ENCODE assay signal across 22 cellular contexts in genomic region chr13:113053376-113053775, GRCh38. TPM values are rescaled to one million over a fixed set of nuclear protein-coding genes. Genes with fewer than 3 reads are reported as not detected.
A peak's percentile ranks its signal among the peaks of the same experiment; 100 is the strongest.
DNase-seq lines count a peak whose midpoint lies in the region; ATAC-seq and TF ChIP-seq lines count a peak whose summit lies in the region.
"Had no signal": no experiment of that assay in that cellular context is flagged by ENCODE, and none has a peak within 500 bp of the region (broad histone marks: within the 10 kb centered on the region; RNA-seq: fewer than 3 reads in every experiment).

No MANE protein-coding gene starts in this region.

- H3K27me3 ChIP-seq in RWPE2 (ENCODE audit: insufficient read depth, poor library complexity, severe bottlenecking) (peaks cover 17% of the 10 kb centered on the region), lower lobe of right lung (ENCODE audit: low read depth) (peaks cover 4% of the 10 kb centered on the region), upper lobe of right lung (no peaks in the 10 kb centered on the region), vagina (no peaks in the 10 kb centered on the region), SK-N-SH (ENCODE audit: insufficient read depth) (no peaks in the 10 kb centered on the region; the same call in 1 of the 2 replicates), trophoblast cell (ENCODE audit: insufficient read depth, low read length) (peaks cover 5% of the 10 kb centered on the region)
- H3K27me3 ChIP-seq: BLaER1 had no signal

- H3K79me1 ChIP-seq in trophoblast cell (ENCODE audit: low read length): no peaks in the 10 kb centered on the region

- H3K4me2 ChIP-seq in SK-N-SH (no peak overlapping the region), trophoblast cell (ENCODE audit: low read length) (no peak overlapping the region)
- H3K4me2 ChIP-seq: BLaER1 had no signal

- H4K8ac ChIP-seq in trophoblast cell (ENCODE audit: low read depth, low read length): no peak overlapping the region

- no peak overlapping the region for H2AK5ac ChIP-seq in trophoblast cell (ENCODE audit: low read length)

- H2AFZ ChIP-seq in SK-N-SH (ENCODE audit: low read depth): no peak overlapping the region
- no peak overlapping the region for H2AFZ ChIP-seq in trophoblast cell (ENCODE audit: insufficient read depth, low read length, poor library complexity)

- no peak overlapping the region for H2BK12ac ChIP-seq in trophoblast cell (ENCODE audit: low read length)

- no peak for TF ChIP-seq EP300 in SK-N-SH (IDR thresholded peaks at IDR 0.05; ENCODE audit: borderline replicate concordance in 1 of 2, low read depth in 1 of 2, low read length in 1 of 2)

- in situ Hi-C loops in G401 (cut with HindIII; ENCODE audit: low sequenced_read_pairs): no loop called here

- H3K23ac ChIP-seq in trophoblast cell (ENCODE audit: low read length): no peak overlapping the region

- no peak overlapping the region for H3K14ac ChIP-seq in trophoblast cell (ENCODE audit: low read length)

- H3K36me3 ChIP-seq in RWPE2 (ENCODE audit: low read depth): no peaks in the 10 kb centered on the region
- H3K36me3 ChIP-seq in lower lobe of right lung: peaks cover 7% of the 10 kb centered on the region
- no peaks in the 10 kb centered on the region for H3K36me3 ChIP-seq in upper lobe of right lung
- H3K36me3 ChIP-seq in vagina: no peaks in the 10 kb centered on the region
- no peaks in the 10 kb centered on the region for H3K36me3 ChIP-seq in SK-N-SH (replicated peaks in 1 of 2; ENCODE audit: control insufficient read depth in 1 of 2, insufficient read depth in 2 of 2, low read length in 1 of 2)
- H3K36me3 ChIP-seq in trophoblast cell (ENCODE audit: control insufficient read depth in 1 of 2, insufficient read depth in 2 of 2, low read length in 2 of 2): no peaks in the 10 kb centered on the region
- H3K36me3 ChIP-seq: BLaER1, MG63 had no signal

- DNase-seq in G401 (ENCODE audit: low spot score) (peak; percentile 50), RWPE2 (ENCODE audit: low spot score) (peak; percentile 35), lower lobe of right lung (peak; percentile 36), upper lobe of right lung (peak; percentile 39), vagina (ENCODE audit: extremely low spot score in 2 of 2) (no peak), SK-N-SH (no peak), trophoblast cell (no peak)
- DNase-seq: CD4-positive, CD25-positive, alpha-beta regulatory T cell; DMS153; DND-41; IMR-90; KG1; MG63; NCI-H1694; NCI-H2081; NCI-H2171 treated with DMSO at 0.1 percent for 48 hours; NCI-H524 treated with DMSO at 0.1 percent for 48 hours; NCI-H774 had no signal

- no peak overlapping the region for H4K12ac ChIP-seq in trophoblast cell (ENCODE audit: low read depth, low read length)

- H3K9ac ChIP-seq in SK-N-SH (no peak overlapping the region), trophoblast cell (ENCODE audit: low read length) (no peak overlapping the region)
- H3K9ac ChIP-seq: BLaER1 had no signal

- H3F3A ChIP-seq in SK-N-SH (replicated peaks; ENCODE audit: insufficient read depth): no peaks in the 10 kb centered on the region

- no peaks in the 10 kb centered on the region for H3K9me3 ChIP-seq in RWPE2 (ENCODE audit: severe bottlenecking)
- H3K9me3 ChIP-seq in lower lobe of right lung: no peaks in the 10 kb centered on the region
- H3K9me3 ChIP-seq in upper lobe of right lung: no peaks in the 10 kb centered on the region
- no peaks in the 10 kb centered on the region for H3K9me3 ChIP-seq in vagina
- no peaks in the 10 kb centered on the region for H3K9me3 ChIP-seq in SK-N-SH
- peaks cover 18% of the 10 kb centered on the region for H3K9me3 ChIP-seq in trophoblast cell (ENCODE audit: insufficient read depth, low read depth, low read length)
- H3K9me3 ChIP-seq: MG63 had no signal

- H2BK120ac ChIP-seq in trophoblast cell (ENCODE audit: insufficient read depth, low read length, poor library complexity): no peak overlapping the region

- no peak for TF ChIP-seq RAD21 in SK-N-SH (IDR thresholded peaks at IDR 0.05; ENCODE audit: low read length)

- no peaks in the 10 kb centered on the region for H3K79me2 ChIP-seq in SK-N-SH (ENCODE audit: insufficient read depth)
- no peaks in the 10 kb centered on the region for H3K79me2 ChIP-seq in trophoblast cell (ENCODE audit: control insufficient read depth, insufficient read depth, low read length, poor library complexity)

- intact Hi-C loops in lower lobe of right lung (cut with DNase I) (no loop called here), upper lobe of right lung (cut with DNase I) (no loop called here), vagina (cut with DNase I) (no loop called here)

- no peak overlapping the region for H3K27ac ChIP-seq in RWPE2 (ENCODE audit: poor library complexity, severe bottlenecking)
- H3K27ac ChIP-seq in lower lobe of right lung: no peak overlapping the region
- H3K27ac ChIP-seq in upper lobe of right lung: no peak overlapping the region
- no peak overlapping the region for H3K27ac ChIP-seq in vagina
- H3K27ac ChIP-seq in SK-N-SH (ENCODE audit: low read depth in 2 of 2, low read length in 1 of 2): no peak overlapping the region
- no peak overlapping the region for H3K27ac ChIP-seq in trophoblast cell (ENCODE audit: low read depth, low read length)
- H3K27ac ChIP-seq: BLaER1 had no signal

- TF ChIP-seq POLR2A in vagina (IDR thresholded peaks at IDR 0.05): no peak

- no peaks in the 10 kb centered on the region for H3K4me1 ChIP-seq in RWPE2 (ENCODE audit: insufficient read depth, poor library complexity, severe bottlenecking)
- H3K4me1 ChIP-seq in lower lobe of right lung: no peaks in the 10 kb centered on the region
- no peaks in the 10 kb centered on the region for H3K4me1 ChIP-seq in upper lobe of right lung
- H3K4me1 ChIP-seq in vagina: peaks cover 20% of the 10 kb centered on the region
- no peaks in the 10 kb centered on the region for H3K4me1 ChIP-seq in SK-N-SH (ENCODE audit: control insufficient read depth in 1 of 2, insufficient read depth in 2 of 2, low read depth in 1 of 2, low read length in 1 of 2)
- H3K4me1 ChIP-seq in trophoblast cell (ENCODE audit: control insufficient read depth in 1 of 2, insufficient read depth in 2 of 2, low read length in 2 of 2): peaks cover 0 to 5% of the 10 kb centered on the region in 2 experiments
- H3K4me1 ChIP-seq: BLaER1 had no signal

- ATAC-seq in RWPE2 (ENCODE audit: low read depth) (no peak), lower lobe of right lung (no peak), upper lobe of right lung (no peak)
- ATAC-seq: HCT116 had no signal

- no peak overlapping the region for H3K18ac ChIP-seq in trophoblast cell (ENCODE audit: low read length)

- no peak overlapping the region for H2BK5ac ChIP-seq in trophoblast cell (ENCODE audit: low read depth, low read length, poor library complexity)

- H3K4me3 ChIP-seq in RWPE2 (ENCODE audit: severe bottlenecking): no peak overlapping the region
- no peak overlapping the region for H3K4me3 ChIP-seq in lower lobe of right lung
- no peak overlapping the region for H3K4me3 ChIP-seq in upper lobe of right lung
- no peak overlapping the region for H3K4me3 ChIP-seq in vagina
- H3K4me3 ChIP-seq in SK-N-SH (ENCODE audit: low read depth in 2 of 2, low read length in 1 of 2): no peak overlapping the region
- H3K4me3 ChIP-seq in trophoblast cell (ENCODE audit: low read depth, low read length): no peak overlapping the region
- H3K4me3 ChIP-seq: BLaER1, MG63 had no signal

- H4K91ac ChIP-seq in trophoblast cell (ENCODE audit: low read depth, low read length): no peak overlapping the region

- CTCF ChIA-PET in SK-N-SH (lab: Yijun Ruan, JAX): interaction anchor here (1.7 kb wide), 1 partner anchor 24 kb away, joined by 4 read pairs; no protein-coding TSS in a partner anchor

- TF ChIP-seq CTCF in RWPE2 (IDR thresholded peaks at IDR 0.05; ENCODE audit: poor library complexity, severe bottlenecking): no peak
- TF ChIP-seq CTCF in lower lobe of right lung (IDR thresholded peaks at IDR 0.05): no peak
- TF ChIP-seq CTCF in upper lobe of right lung (IDR thresholded peaks at IDR 0.05): no peak
- no peak for TF ChIP-seq CTCF in vagina (IDR thresholded peaks at IDR 0.05)
- TF ChIP-seq CTCF in SK-N-SH (IDR thresholded peaks at IDR 0.05): no peak

- no peaks in the 10 kb centered on the region for H3K9me2 ChIP-seq in SK-N-SH

- POLR2A ChIA-PET in SK-N-SH (lab: Yijun Ruan, JAX): no interaction called here

- 51% methylated on average over 10 of the region's 14 CpGs for WGBS in SK-N-SH (ENCODE audit: low lambda C conversion rate)
- no CpG with 5 or more reads among the region's 14 CpGs for WGBS in trophoblast cell (ENCODE audit: extremely low coverage, insufficient coverage, insufficient read length)

- H4K20me1 ChIP-seq in SK-N-SH (ENCODE audit: insufficient read depth): no peaks in the 10 kb centered on the region
- H4K20me1 ChIP-seq: BLaER1 had no signal

- no peak overlapping the region for H3K4ac ChIP-seq in trophoblast cell (ENCODE audit: low read depth, low read length)

TF ChIP-seq in SK-N-SH, 30 proteins besides CTCF, POLR2A, EP300 and RAD21 (continues in another document):
- no peak for TF ChIP-seq GATA2 (CRISPR knock-in tag; IDR thresholded peaks at IDR 0.05)
- TF ChIP-seq FOXM1 (IDR thresholded peaks at IDR 0.05; ENCODE audit: low read depth): no peak
- TF ChIP-seq RXRA (IDR thresholded peaks at IDR 0.05; ENCODE audit: borderline replicate concordance, low read depth): no peak
- no peak for TF ChIP-seq RCOR1 (IDR thresholded peaks at IDR 0.05; ENCODE audit: low read length)
- no peak for TF ChIP-seq MAX (IDR thresholded peaks at IDR 0.05; ENCODE audit: low read depth)
- TF ChIP-seq MXI1 (IDR thresholded peaks at IDR 0.05; ENCODE audit: low read depth, low read length): no peak
- TF ChIP-seq GABPA (IDR thresholded peaks at IDR 0.05; ENCODE audit: low read depth): no peak
- TF ChIP-seq MEF2A (IDR thresholded peaks at IDR 0.05; ENCODE audit: borderline replicate concordance, low read depth): no peak
- TF ChIP-seq FOSL2 (IDR thresholded peaks at IDR 0.05; ENCODE audit: borderline replicate concordance, low read depth): no peak

RNA-seq across cellular contexts. Expression of gene F7, which starts 52.2 kb away (rescaled TPM):
- total RNA-seq in G401 (2014; rRNA removed; shearing (Covaris generic)): not detected in 2 replicates
- total RNA-seq in lower lobe of right lung (not detected), upper lobe of right lung (0.61 TPM), vagina (not detected)
- polyA plus RNA-seq in SK-N-SH (2012; rRNA removed): 0.16 TPM in 1 of 2 replicates, not detected in the other
- polyA plus RNA-seq in SK-N-SH (2012; cell fraction: cytosol; rRNA removed): 0.04 TPM in 1 of 2 replicates, not detected in the other
- polyA plus RNA-seq in SK-N-SH (2012; cell fraction: nucleus; rRNA removed): 0.02 TPM in 1 of 2 replicates, not detected in the other
- polyA plus RNA-seq in trophoblast cell (2013): 0.01 and 0.04 TPM in 2 replicates
- total RNA-seq: CD4-positive, CD25-positive, alpha-beta regulatory T cell; H4; SK-MEL-5 had no signal
- polyA plus RNA-seq: CD4-positive, CD25-positive, alpha-beta regulatory T cell had no signal

Comparison
In these comparisons a context has a peak if more than half of its experiments do, and no peak if none do; other contexts are left out.
1. DNase-seq: peak in G401 (single experiment), RWPE2 (single experiment), lower lobe of right lung (single experiment) and upper lobe of right lung (single experiment); none in vagina (0 of 2), SK-N-SH (single experiment) and trophoblast cell (0 of 2).